Comparison of ENCODE assay signal across 7 cellular contexts in the genomic region with DNA sequence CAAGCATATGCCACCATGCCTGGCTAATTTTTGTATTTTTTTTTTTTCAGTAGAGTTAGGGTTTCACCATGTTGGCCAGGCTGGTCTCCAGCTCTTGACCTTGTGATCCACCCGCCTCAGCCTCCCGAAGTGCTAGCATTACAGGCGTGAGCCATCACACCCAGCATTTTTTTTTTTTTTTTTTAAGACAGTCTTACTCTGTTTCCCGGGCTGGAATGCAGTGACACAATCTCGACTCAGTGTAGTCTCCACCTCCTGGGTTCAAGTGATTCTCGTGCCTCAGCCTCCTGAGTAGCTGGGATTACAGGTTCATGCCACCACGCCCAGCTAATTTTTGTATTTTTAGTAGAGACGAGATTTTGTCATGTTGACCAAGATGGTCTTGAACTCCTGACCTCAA. TPM values are rescaled to one million over a fixed set of nuclear protein-coding genes. Genes with fewer than 3 reads are reported as not detected.
DNase-seq lines count a peak whose midpoint lies in the region; ATAC-seq and TF ChIP-seq lines count a peak whose summit lies in the region.
"Not testable (repeated sequence)": the region's sequence is repeated elsewhere in the genome, so short reads cannot be mapped to it uniquely, and the experiment has no call there.

No MANE protein-coding gene starts in this region.

- POLR2A ChIA-PET in activated CD8-positive, alpha-beta T cell treated with anti-CD3 and anti-CD28 coated beads for 36 hours (lab: Charles Lee) = interaction anchor here (1.2 to 2.3 kb wide), 3 partner anchors 9 to 16 kb away, joined by 4 to 12 read pairs (median 6); partner anchors contain the start of gene CAPRIN1

- H3K36me3 Mint-ChIP-seq in CD14-positive monocyte (peaks cover 27 to 60% of the 10 kb centered on the region in 2 donors), osteocyte (ENCODE audit: unreplicated experiment) (peaks cover 25% of the 10 kb centered on the region)
- peaks cover 39% of the 10 kb centered on the region for H3K36me3 Mint-ChIP-seq in activated CD8-positive, alpha-beta T cell treated with anti-CD3 and anti-CD28 coated beads for 36 hours (ENCODE audit: low read depth)
- peaks cover 21% of the 10 kb centered on the region for H3K36me3 Mint-ChIP-seq in central memory CD8-positive, alpha-beta T cell (ENCODE audit: insufficient read depth)

- H3K9ac ChIP-seq in OCI-LY3 (ENCODE audit: low read length) = not testable (repeated sequence)

- H3K4me2 ChIP-seq in OCI-LY3 (ENCODE audit: low read length) = peak overlapping the region; percentile 44

- H3K4me3 ChIP-seq in OCI-LY3 (ENCODE audit: low read length) = peak overlapping the region; percentile 3; the same call in 1 of the 2 replicates
- H3K4me3 ChIP-seq in fibroblast of mammary gland (ENCODE audit: control insufficient read depth, low read depth, low read length) = not testable (repeated sequence)

- H3K36me3 ChIP-seq in OCI-LY3 (replicated peaks; ENCODE audit: low read depth, low read length) = peaks cover 28% of the 10 kb centered on the region

- peaks cover 29% of the 10 kb centered on the region for H3K4me1 ChIP-seq in OCI-LY3 (ENCODE audit: low read length)

- H4K20me1 ChIP-seq in OCI-LY3 (ENCODE audit: insufficient read depth, low read length) = peaks cover 93% of the 10 kb centered on the region

- not testable (repeated sequence) for TF ChIP-seq CTCF in CD14-positive monocyte (IDR thresholded peaks at IDR 0.05); OCI-LY3 (IDR thresholded peaks at IDR 0.05; ENCODE audit: low read depth, low read length); activated CD8-positive, alpha-beta T cell treated with anti-CD3 and anti-CD28 coated beads for 36 hours (IDR thresholded peaks at IDR 0.05); fibroblast of mammary gland (conservative IDR thresholded peaks at IDR 0.05; ENCODE audit: control insufficient read depth, insufficient read depth, low read depth, low read length); osteocyte (IDR thresholded peaks at IDR 0.05)

- CTCF ChIA-PET in activated CD8-positive, alpha-beta T cell treated with anti-CD3 and anti-CD28 coated beads for 36 hours (lab: Charles Lee) = interaction anchor here (2.4 kb wide), 1 partner anchor 70 kb away, joined by 8 read pairs; no protein-coding TSS in a partner anchor

- DNase-seq in CD14-positive monocyte (ENCODE audit: low spot score); activated CD8-positive, alpha-beta T cell treated with anti-CD3 and anti-CD28 coated beads for 36 hours; central memory CD8-positive, alpha-beta T cell (ENCODE audit: low spot score in 2 of 2); osteocyte (ENCODE audit: extremely low spot score, unreplicated experiment): not testable (repeated sequence)
- DNase-seq in HCEC 1CT (peak; percentile 55), fibroblast of mammary gland (ENCODE audit: low read depth) (peak; percentile 38)

- ATAC-seq in activated CD8-positive, alpha-beta T cell treated with anti-CD3 and anti-CD28 coated beads for 36 hours; central memory CD8-positive, alpha-beta T cell (replicated peaks; ENCODE audit: extremely low read depth, poor library complexity, severe bottlenecking): not testable (repeated sequence)

- H3K27me3 ChIP-seq in OCI-LY3 (ENCODE audit: low read depth, low read length) = not testable (repeated sequence)

- H3K27ac ChIP-seq in OCI-LY3 (ENCODE audit: low read length) = peak overlapping the region; percentile 59

- H2AFZ ChIP-seq in OCI-LY3 (ENCODE audit: low read depth, low read length) = not testable (repeated sequence)

- H3K4me1 Mint-ChIP-seq in CD14-positive monocyte = peaks cover 10% of the 10 kb centered on the region
- H3K4me1 Mint-ChIP-seq in activated CD8-positive, alpha-beta T cell treated with anti-CD3 and anti-CD28 coated beads for 36 hours (ENCODE audit: low read depth) = peaks cover 66% of the 10 kb centered on the region
- peaks cover 59% of the 10 kb centered on the region for H3K4me1 Mint-ChIP-seq in central memory CD8-positive, alpha-beta T cell
- H3K4me1 Mint-ChIP-seq in osteocyte (ENCODE audit: unreplicated experiment) = peaks cover 43% of the 10 kb centered on the region

- H3K27ac Mint-ChIP-seq in CD14-positive monocyte = peak overlapping the region in 6 of 7 donors; percentile 25 to 80 (median 72)
- peak overlapping the region; percentile 59 for H3K27ac Mint-ChIP-seq in activated CD8-positive, alpha-beta T cell treated with anti-CD3 and anti-CD28 coated beads for 36 hours
- H3K27ac Mint-ChIP-seq in central memory CD8-positive, alpha-beta T cell (ENCODE audit: low read depth) = peak overlapping the region; percentile 44
- peak overlapping the region; percentile 34 for H3K27ac Mint-ChIP-seq in osteocyte (ENCODE audit: unreplicated experiment)

- not testable (repeated sequence) for H3K9me3 Mint-ChIP-seq in CD14-positive monocyte; activated CD8-positive, alpha-beta T cell treated with anti-CD3 and anti-CD28 coated beads for 36 hours; central memory CD8-positive, alpha-beta T cell; osteocyte (ENCODE audit: unreplicated experiment)

- H3K9me3 ChIP-seq in OCI-LY3 (ENCODE audit: insufficient read depth, low read length) = not testable (repeated sequence)

- H3K79me2 ChIP-seq in OCI-LY3 (ENCODE audit: low read length) = peaks cover 100% of the 10 kb centered on the region

- not testable (repeated sequence) for H3K4me3 Mint-ChIP-seq in CD14-positive monocyte; activated CD8-positive, alpha-beta T cell treated with anti-CD3 and anti-CD28 coated beads for 36 hours; central memory CD8-positive, alpha-beta T cell; osteocyte (ENCODE audit: unreplicated experiment)

- intact Hi-C loops in CD14-positive monocyte (cut with micrococcal nuclease); activated CD8-positive, alpha-beta T cell treated with anti-CD3 and anti-CD28 coated beads for 36 hours (cut with micrococcal nuclease): not testable (repeated sequence)

- not testable (repeated sequence) for H3K27me3 Mint-ChIP-seq in CD14-positive monocyte (ENCODE audit: low read depth in 3 of 3); activated CD8-positive, alpha-beta T cell treated with anti-CD3 and anti-CD28 coated beads for 36 hours; central memory CD8-positive, alpha-beta T cell; osteocyte (ENCODE audit: unreplicated experiment)

RNA-seq across cellular contexts. Expression of gene CAPRIN1, which starts 15.2 kb away (rescaled TPM):
- polyA plus RNA-seq in CD14-positive monocyte = 10 to 100 TPM; 59.2 to 81.5 TPM
- total RNA-seq in activated CD8-positive, alpha-beta T cell treated with anti-CD3 and anti-CD28 coated beads for 36 hours = 100 to 1,000 TPM; 297 to 328 TPM
- 245 and 252 TPM in 2 replicates for total RNA-seq in osteocyte

RNA-seq across cellular contexts. Expression of gene NAT10, which starts 38.7 kb away (rescaled TPM):
- 10 to 100 TPM; 10.1 to 13.3 TPM for polyA plus RNA-seq in CD14-positive monocyte
- total RNA-seq in activated CD8-positive, alpha-beta T cell treated with anti-CD3 and anti-CD28 coated beads for 36 hours = 100 to 1,000 TPM; 129 to 137 TPM
- total RNA-seq in osteocyte = 36.1 and 38.6 TPM in 2 replicates
